ENCODE assay signal across 2 cellular contexts in genomic region chr18:35605686-35606417, GRCh38.
TF ChIP-seq lines count a peak whose summit lies in the region.

No MANE protein-coding gene starts in this region.

TF ChIP-seq in IMR-90, 13 proteins besides CTCF, POLR2A, EP300 and RAD21:
- TF ChIP-seq RFX5 (IDR thresholded peaks at IDR 0.05; ENCODE audit: low read depth, low read length), result no peak
- TF ChIP-seq USF2 (IDR thresholded peaks at IDR 0.05; ENCODE audit: low read depth, low read length), result peak; percentile 64
- peak; percentile 37; the same call in 1 of the 2 replicates for TF ChIP-seq BHLHE40 (IDR thresholded peaks at IDR 0.05; ENCODE audit: low read depth, low read length)
- no peak for TF ChIP-seq CEBPB (IDR thresholded peaks at IDR 0.05; ENCODE audit: low read depth, low read length)

TF ChIP-seq in K562, 482 proteins besides CTCF, POLR2A, EP300 and RAD21:
- no peak for TF ChIP-seq DNMT1 (IDR thresholded peaks at IDR 0.05)
- TF ChIP-seq FOXK1 (CRISPR knock-in tag; IDR thresholded peaks at IDR 0.05; ENCODE audit: borderline replicate concordance), result no peak
- no peak for TF ChIP-seq NFXL1 (CRISPR knock-in tag; IDR thresholded peaks at IDR 0.05)
- TF ChIP-seq GATAD2A (IDR thresholded peaks at IDR 0.05), result no peak
- no peak for TF ChIP-seq HCFC1 (IDR thresholded peaks at IDR 0.05; ENCODE audit: low read depth, low read length)
- no peak for TF ChIP-seq CBX5 (IDR thresholded peaks at IDR 0.05; ENCODE audit: borderline replicate concordance, low read depth)
- TF ChIP-seq MEF2A (IDR thresholded peaks at IDR 0.05; ENCODE audit: control insufficient read depth, low read depth, low read length), result no peak
- TF ChIP-seq TEAD1 (CRISPR knock-in tag; IDR thresholded peaks at IDR 0.05), result no peak
- TF ChIP-seq TEAD2 (tag; IDR thresholded peaks at IDR 0.05), result no peak
- no peak for TF ChIP-seq FOXP4 (CRISPR knock-in tag; IDR thresholded peaks at IDR 0.05; ENCODE audit: borderline replicate concordance)
- TF ChIP-seq FOSL1 (tag; conservative IDR thresholded peaks at IDR 0.05), result 0 out of 2 replicates have a peak, but pooled peaks have one; percentile 21
- TF ChIP-seq ZNF395 (CRISPR knock-in tag; IDR thresholded peaks at IDR 0.05), result no peak
- TF ChIP-seq TCFL5 (CRISPR knock-in tag; conservative IDR thresholded peaks at IDR 0.05), result no peak
- no peak for TF ChIP-seq NRF1 (conservative IDR thresholded peaks at IDR 0.05 in 1 of 2, IDR thresholded peaks at IDR 0.05 in 1 of 2)
- TF ChIP-seq FOXO4 (CRISPR knock-in tag; IDR thresholded peaks at IDR 0.05), result no peak
- 0 out of 2 replicates have a peak, but pooled peaks have one; percentile 40 for TF ChIP-seq BHLHE40 (IDR thresholded peaks at IDR 0.05; ENCODE audit: low read length)
- TF ChIP-seq ZNF282 (CRISPR knock-in tag; IDR thresholded peaks at IDR 0.05), result no peak
- TF ChIP-seq TFE3 (CRISPR knock-in tag; IDR thresholded peaks at IDR 0.05), result peak; percentile 92
- TF ChIP-seq TOE1 (IDR thresholded peaks at IDR 0.05; ENCODE audit: borderline replicate concordance), result peak; percentile 84
- TF ChIP-seq TOE1 (CRISPR knock-in tag; IDR thresholded peaks at IDR 0.05; ENCODE audit: borderline replicate concordance, low read depth), result no peak
- no peak for TF ChIP-seq RFX7 (CRISPR knock-in tag; IDR thresholded peaks at IDR 0.05)
- peak; percentile 67 for TF ChIP-seq CBFA2T2 (conservative IDR thresholded peaks at IDR 0.05)
- TF ChIP-seq ZNF184 (CRISPR knock-in tag; IDR thresholded peaks at IDR 0.05), result no peak
- no peak for TF ChIP-seq POLR2B (IDR thresholded peaks at IDR 0.05; ENCODE audit: low read depth, partially characterized antibody)
- TF ChIP-seq NFYB (IDR thresholded peaks at IDR 0.05; ENCODE audit: extremely low read depth, insufficient read length), result no peak
- no peak for TF ChIP-seq HDAC6 (IDR thresholded peaks at IDR 0.05; ENCODE audit: low read depth, low read length)
- TF ChIP-seq BRCA1 (IDR thresholded peaks at IDR 0.05), result no peak
- TF ChIP-seq BRCA1 (CRISPR knock-in tag; IDR thresholded peaks at IDR 0.05), result no peak
- peak; percentile 88 for TF ChIP-seq RAD51 (IDR thresholded peaks at IDR 0.05; ENCODE audit: borderline replicate concordance, low read depth)
- TF ChIP-seq SFPQ (IDR thresholded peaks at IDR 0.05; ENCODE audit: low read depth, low read length), result no peak
- TF ChIP-seq PCBP2 (IDR thresholded peaks at IDR 0.05; ENCODE audit: low read depth, low read length, poor library complexity, severe bottlenecking), result no peak
- no peak for TF ChIP-seq HNRNPL (IDR thresholded peaks at IDR 0.05; ENCODE audit: low read depth, low read length)
- no peak for TF ChIP-seq JUNB (CRISPR knock-in tag; conservative IDR thresholded peaks at IDR 0.05)
- TF ChIP-seq GATAD2B (IDR thresholded peaks at IDR 0.05; ENCODE audit: borderline replicate concordance), result no peak
- no peak for TF ChIP-seq ZBTB34 (CRISPR knock-in tag; IDR thresholded peaks at IDR 0.05)
- no peak for TF ChIP-seq ZBTB33 (CRISPR knock-in tag; IDR thresholded peaks at IDR 0.05)
